In genomic region chr1:84505167-84506001, GRCh38 we compare ENCODE assay signal across 7 cellular contexts. TPM values are rescaled to one million over a fixed set of nuclear protein-coding genes. Genes with fewer than 3 reads are reported as not detected.
DNase-seq lines count a peak whose midpoint lies in the region; ATAC-seq and TF ChIP-seq lines count a peak whose summit lies in the region.

No MANE protein-coding gene starts in this region.

- H3K27ac Mint-ChIP-seq in MCF 10A (ENCODE audit: low read depth, unreplicated experiment) (peak overlapping the region; percentile 94), immature natural killer cell (peak overlapping the region; percentile 90 to 99 (median 96))

- peak; percentile 73 for DNase-seq in EH (ENCODE audit: low read depth)
- DNase-seq in NT2/D1 (ENCODE audit: low read depth, low spot score): peak; percentile 25
- peak; percentile 70 for DNase-seq in MCF 10A (ENCODE audit: unreplicated experiment)
- peak in 1 of 3 donors; percentile 6 for DNase-seq in immature natural killer cell

- intact Hi-C loops in MCF 10A (cut with micrococcal nuclease): loop anchor here (1.0 to 2.0 kb wide), 5 partner anchors 63 to 248 kb away; partner anchors contain the start of gene CTBS

- POLR2A ChIA-PET in MCF 10A (lab: Yijun Ruan, JAX): interaction anchor here (0.7 to 5.3 kb wide), 27 partner anchors 10 to 816 kb away, joined by 3 to 104 read pairs (median 6); partner anchors contain the start of genes CTBS and RPF1

- H3K4me1 ChIP-seq in NT2/D1 (ENCODE audit: insufficient read depth, insufficient read length): no peaks in the 10 kb centered on the region

- ATAC-seq in GM19455 (IDR thresholded peaks at IDR 0.05; ENCODE audit: unreplicated experiment): peak; percentile 46
- peak; percentile 31 for ATAC-seq in HG03460 (IDR thresholded peaks at IDR 0.05; ENCODE audit: unreplicated experiment)

- H3K27me3 ChIP-seq in NT2/D1 (ENCODE audit: insufficient read depth, insufficient read length): no peaks in the 10 kb centered on the region

- CTCF ChIA-PET in MCF 10A (lab: Yijun Ruan, JAX): interaction anchor here (0.5 to 2.2 kb wide), 8 partner anchors 25 to 300 kb away, joined by 3 to 10 read pairs (median 4); partner anchors contain the start of gene CTBS

- H3K9ac ChIP-seq in NT2/D1 (ENCODE audit: insufficient read length, low read depth): peak overlapping the region; percentile 97

- H3K27ac ChIP-seq in skin epidermis: peak overlapping the region; percentile 86 to 100 (median 98)

- H3K4me1 Mint-ChIP-seq in MCF 10A (ENCODE audit: insufficient read depth, unreplicated experiment): peaks cover 33% of the 10 kb centered on the region
- H3K4me1 Mint-ChIP-seq in immature natural killer cell: peaks cover 45 to 65% of the 10 kb centered on the region in 2 donors

- H3K9me3 ChIP-seq in NT2/D1 (ENCODE audit: insufficient read depth, low read length): no peaks in the 10 kb centered on the region

- peaks cover 9% of the 10 kb centered on the region for H3K9me3 Mint-ChIP-seq in MCF 10A (ENCODE audit: unreplicated experiment)
- H3K9me3 Mint-ChIP-seq in immature natural killer cell: peaks cover 0 to 3% (median 0%) of the 10 kb centered on the region in 6 donors

- H3K27me3 Mint-ChIP-seq in MCF 10A (ENCODE audit: insufficient read depth, unreplicated experiment) (no peaks in the 10 kb centered on the region), immature natural killer cell (ENCODE audit: low read depth in 3 of 3) (peaks cover 3 to 19% (median 15%) of the 10 kb centered on the region in 3 donors)

- TF ChIP-seq CTCF in MCF 10A (IDR thresholded peaks at IDR 0.05; ENCODE audit: unreplicated experiment): no peak

- BruUV-seq in MCF 10A (replicated peaks; lab: Mats Ljungman, UMichigan): TSS peak; percentile 37

- peaks cover 31% of the 10 kb centered on the region for H3K36me3 ChIP-seq in NT2/D1 (ENCODE audit: insufficient read depth, insufficient read length, low read length)

- H3K4me3 ChIP-seq in NT2/D1 (ENCODE audit: insufficient read length, low read depth) (peak overlapping the region; percentile 93), skin epidermis (peak overlapping the region; percentile 58 to 91 (median 80))

- H3K4me3 Mint-ChIP-seq in MCF 10A (ENCODE audit: unreplicated experiment) (peak overlapping the region; percentile 94), immature natural killer cell (peak overlapping the region; percentile 95 to 100 (median 99))

- H3K36me3 Mint-ChIP-seq in MCF 10A (ENCODE audit: insufficient read depth, unreplicated experiment) (peaks cover 36% of the 10 kb centered on the region), immature natural killer cell (peaks cover 0 to 6% (median 0%) of the 10 kb centered on the region in 3 donors)

RNA-seq across cellular contexts. Expression of gene SPATA1, which starts 0.8 kb away (rescaled TPM):
- total RNA-seq in MCF 10A (2022): 1.0 and 1.2 TPM in 2 replicates
- under 1 TPM in 1 of 3 donors, not detected in 2; 0.21 TPM for polyA plus RNA-seq in immature natural killer cell

RNA-seq across cellular contexts. Expression of gene GNG5, which starts 1.0 kb away (rescaled TPM):
- 121 and 122 TPM in 2 replicates for total RNA-seq in MCF 10A (2022)
- 100 to 1,000 TPM; 245 to 324 (median 279) TPM for polyA plus RNA-seq in immature natural killer cell

RNA-seq across cellular contexts. Expression of gene RPF1, which starts 26.3 kb away (rescaled TPM):
- total RNA-seq in MCF 10A (2022): 36.0 and 43.1 TPM in 2 replicates
- 10 to 100 TPM; 50.7 to 88.5 (median 54.9) TPM for polyA plus RNA-seq in immature natural killer cell
